14 cellular contexts compared by ENCODE assay signal in the genomic region with DNA sequence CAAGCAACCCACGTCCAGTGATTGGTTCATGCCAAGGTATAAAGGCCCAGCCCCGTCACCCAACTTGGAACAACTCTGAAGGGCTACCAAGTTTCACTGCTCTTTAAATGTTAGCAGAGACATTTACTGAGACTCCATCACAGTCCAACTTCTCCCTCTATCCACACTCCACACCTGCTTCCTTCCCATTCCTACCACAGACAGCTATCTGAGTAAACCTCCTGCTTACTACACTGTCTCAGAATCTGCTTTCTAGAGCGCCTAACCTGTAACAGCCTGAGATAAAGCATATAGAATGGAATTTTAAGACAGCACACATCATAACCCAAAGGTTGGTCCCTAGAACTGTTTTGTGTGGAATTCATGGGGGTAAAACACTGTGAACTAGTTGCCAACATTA.
DNase-seq lines count a peak whose midpoint lies in the region; ATAC-seq, FAIRE-seq and TF ChIP-seq lines count a peak whose summit lies in the region.
"Had no signal": no experiment of that assay in that cellular context is flagged by ENCODE, and none has a peak within 500 bp of the region (broad histone marks: within the 10 kb centered on the region; RNA-seq: fewer than 3 reads in every experiment).

No MANE protein-coding gene starts in this region.

- H3K36me3 ChIP-seq in K562 (ENCODE audit: control insufficient read depth, insufficient read depth, low read length) (no peaks in the 10 kb centered on the region), hepatocyte (replicated peaks; ENCODE audit: insufficient read depth, low read depth) (no peaks in the 10 kb centered on the region), psoas muscle (ENCODE audit: insufficient read depth in 1 of 2, low read depth in 1 of 2) (no peaks in the 10 kb centered on the region), aorta (ENCODE audit: control insufficient read depth in 1 of 2, insufficient read depth in 2 of 2, low read length in 1 of 2) (no peaks in the 10 kb centered on the region)

- no peaks in the 10 kb centered on the region for H3K9me2 ChIP-seq in hepatocyte (replicated peaks; ENCODE audit: insufficient read depth)

- intact Hi-C loops in K562 (cut with micrococcal nuclease) (no loop called here), psoas muscle (cut with DNase I) (no loop called here), aorta (cut with DNase I) (loop anchor here in 1 of 2 donors (5.0 kb wide), 1 partner anchor 74 kb away; no protein-coding TSS in a partner anchor)

- no peak overlapping the region for H3K4me3 Mint-ChIP-seq in HFFc6
- H3K4me3 Mint-ChIP-seq: GM23338 had no signal

- H3K4me3 ChIP-seq in K562 (no peak overlapping the region), hepatocyte (no peak overlapping the region), psoas muscle (no peak overlapping the region), aorta (ENCODE audit: low read length in 2 of 2) (no peak overlapping the region)
- H3K4me3 ChIP-seq: GM23338 had no signal

- H3K4me2 ChIP-seq in K562 (ENCODE audit: insufficient read depth, low read length) (no peak overlapping the region), hepatocyte (no peak overlapping the region)
- H3K4me2 ChIP-seq: GM23338 had no signal

- H3K27me3 ChIP-seq in K562 (ENCODE audit: control insufficient read depth in 2 of 2, insufficient read depth in 2 of 2, low read length in 2 of 2) = no peaks in the 10 kb centered on the region
- no peaks in the 10 kb centered on the region for H3K27me3 ChIP-seq in hepatocyte
- H3K27me3 ChIP-seq in psoas muscle (ENCODE audit: insufficient read depth in 3 of 3, low read length in 2 of 3) = no peaks in the 10 kb centered on the region
- H3K27me3 ChIP-seq in aorta (ENCODE audit: control insufficient read depth in 1 of 2, insufficient read depth in 2 of 2, low read length in 1 of 2) = no peaks in the 10 kb centered on the region

- H3K9me1 ChIP-seq in K562 (ENCODE audit: control insufficient read depth, insufficient read depth, low read length) = no peaks in the 10 kb centered on the region

- no peak for TF ChIP-seq EP300 in K562 (IDR thresholded peaks at IDR 0.05; ENCODE audit: low read length)

- BruUV-seq in K562 (replicated peaks; lab: Mats Ljungman, UMichigan) = no TSS peak

- ATAC-seq in K562 (peak; percentile 28), psoas muscle (peak in 2 of 4 donors; percentile 18 to 35), aorta (ENCODE audit: low FRiP score) (no peak), GM18909 (IDR thresholded peaks at IDR 0.05; ENCODE audit: poor library complexity, unreplicated experiment) (no peak)
- ATAC-seq: HCT116, Panc1 had no signal

- H3K36me3 Mint-ChIP-seq in HFFc6 (ENCODE audit: low read depth) = no peaks in the 10 kb centered on the region; the same call in 1 of the 2 replicates

- no peak for DNase-seq in K562 (ENCODE audit: extremely low read depth in 1 of 4, low spot score in 3 of 4)
- no peak for DNase-seq in hepatocyte (ENCODE audit: low spot score)
- no peak for DNase-seq in psoas muscle
- no peak for DNase-seq in aorta
- DNase-seq in NCI-H1694 (lab: John Stamatoyannopoulos, UW) = no peak
- DNase-seq in HFFc6 = no peak
- DNase-seq: AML-193, DMS79 treated with DMSO at 0.1 percent for 48 hours, NCI-H1105, NCI-H2081 treated with DMSO at 0.1 percent for 48 hours had no signal

- H4K20me1 ChIP-seq in K562 (replicated peaks; ENCODE audit: control insufficient read depth, insufficient read depth, low read length) (no peaks in the 10 kb centered on the region), hepatocyte (ENCODE audit: insufficient read depth, poor library complexity, severe bottlenecking) (no peaks in the 10 kb centered on the region)

- 65% methylated on average over 3 of the region's 3 CpGs for WGBS in K562 (ENCODE audit: insufficient coverage, low coverage, missing lambda C conversion rate)
- 98% methylated on average over 3 of the region's 3 CpGs for WGBS in hepatocyte (ENCODE audit: low lambda C conversion rate, missing lambda C conversion rate)
- WGBS in psoas muscle, 3 donors = 54 to 81% (median 61%) methylated on average over 3 of the region's 3 CpGs
- 65 to 66% methylated on average over 3 of the region's 3 CpGs for WGBS in aorta, 2 donors

- no peak for FAIRE-seq in K562 (lab: Jason Lieb, UNC)

- H3K4me1 ChIP-seq in K562 (replicated peaks in 1 of 2; ENCODE audit: control insufficient read depth in 2 of 2, insufficient read depth in 2 of 2, low read length in 2 of 2) (no peaks in the 10 kb centered on the region; a peak in 1 of 5 replicates), hepatocyte (ENCODE audit: insufficient read depth) (peaks cover 27% of the 10 kb centered on the region), psoas muscle (peaks cover 37% of the 10 kb centered on the region), aorta (ENCODE audit: control insufficient read depth in 1 of 2, insufficient read depth in 2 of 2, low read length in 2 of 2) (peaks cover 12 to 27% of the 10 kb centered on the region in 2 donors)

- H3K27ac ChIP-seq in K562 (ENCODE audit: extremely low read depth, low read depth, low read length) = no peak overlapping the region
- peak overlapping the region; percentile 18 for H3K27ac ChIP-seq in hepatocyte
- peak overlapping the region; percentile 26 for H3K27ac ChIP-seq in psoas muscle
- peak overlapping the region; percentile 70 to 82 for H3K27ac ChIP-seq in aorta (ENCODE audit: low read depth in 1 of 2, low read length in 2 of 2)

- H3K27me3 Mint-ChIP-seq in HFFc6 (ENCODE audit: insufficient read depth) = no peaks in the 10 kb centered on the region

- no peak overlapping the region for H3K9ac ChIP-seq in K562 (ENCODE audit: insufficient read depth in 1 of 2, low read depth in 2 of 2, low read length in 2 of 2)

- TF ChIP-seq RAD21 in K562 (CRISPR knock-in tag; conservative IDR thresholded peaks at IDR 0.05 in 1 of 2, IDR thresholded peaks at IDR 0.05 in 1 of 2) = no peak

- H2AFZ ChIP-seq in K562 (ENCODE audit: low read depth, low read length) (no peak overlapping the region), hepatocyte (no peak overlapping the region)
- H2AFZ ChIP-seq: GM23338 had no signal

- no peak for TF ChIP-seq POLR2A in K562 (conservative IDR thresholded peaks at IDR 0.05)

- POLR2A ChIA-PET in K562 (lab: Yijun Ruan, JAX) = interaction anchor here (1.2 to 1.8 kb wide), 2 partner anchors 11 to 14 kb away, joined by 4 to 9 read pairs; no protein-coding TSS in a partner anchor

- no peak for TF ChIP-seq CTCF in K562 (IDR thresholded peaks at IDR 0.05 in 2 of 3, conservative IDR thresholded peaks at IDR 0.05 in 1 of 3; ENCODE audit: insufficient read depth in 2 of 3, low read depth in 1 of 3, low read length in 3 of 3)
- TF ChIP-seq CTCF in hepatocyte (IDR thresholded peaks at IDR 0.05; ENCODE audit: poor library complexity) = no peak
- no peak for TF ChIP-seq CTCF in psoas muscle (IDR thresholded peaks at IDR 0.05)
- TF ChIP-seq CTCF in HFFc6 (IDR thresholded peaks at IDR 0.05) = no peak

- no peaks in the 10 kb centered on the region; the same call in 1 of the 2 replicates for H3K9me3 Mint-ChIP-seq in HFFc6
- H3K9me3 Mint-ChIP-seq: GM23338 had no signal

- CTCF ChIA-PET in K562 (lab: Yijun Ruan, JAX; ENCODE audit: low intra/inter-chr PET ratio) = no interaction called here

- in situ Hi-C loops in K562 (cut with MboI) = no loop called here

- H3K27ac Mint-ChIP-seq in HFFc6 = no peak overlapping the region
- H3K27ac Mint-ChIP-seq: GM23338 had no signal

- no peaks in the 10 kb centered on the region for H3K4me1 Mint-ChIP-seq in HFFc6 (ENCODE audit: low read depth)

- H3K79me2 ChIP-seq in K562 (ENCODE audit: control insufficient read depth, insufficient read depth, low read length) (no peaks in the 10 kb centered on the region; the same call in 2 of the 3 replicates), hepatocyte (peaks cover 73% of the 10 kb centered on the region)

- no peaks in the 10 kb centered on the region for H3K9me3 ChIP-seq in K562 (replicated peaks; ENCODE audit: control insufficient read depth, insufficient read depth, low read depth, low read length)
- no peaks in the 10 kb centered on the region for H3K9me3 ChIP-seq in hepatocyte (ENCODE audit: low read depth)
- no peaks in the 10 kb centered on the region for H3K9me3 ChIP-seq in psoas muscle
- no peaks in the 10 kb centered on the region for H3K9me3 ChIP-seq in aorta (ENCODE audit: control insufficient read depth, low read length)

TF ChIP-seq in K562, 482 proteins besides CTCF, POLR2A, EP300 and RAD21:
- TF ChIP-seq TRIM28 (IDR thresholded peaks at IDR 0.05) (no peak), CBFA2T3 (IDR thresholded peaks at IDR 0.05) (0 out of 2 replicates have a peak, but pooled peaks have one; percentile 13), L3MBTL2 (IDR thresholded peaks at IDR 0.05) (no peak)
- TF ChIP-seq, protein P1, sequence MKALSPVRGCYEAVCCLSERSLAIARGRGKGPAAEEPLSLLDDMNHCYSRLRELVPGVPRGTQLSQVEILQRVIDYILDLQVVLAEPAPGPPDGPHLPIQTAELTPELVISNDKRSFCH (CRISPR knock-in tag; IDR thresholded peaks at IDR 0.05) = no peak
- TF ChIP-seq, protein P1 (tag; IDR thresholded peaks at IDR 0.05) = no peak
- TF ChIP-seq, protein P2, sequence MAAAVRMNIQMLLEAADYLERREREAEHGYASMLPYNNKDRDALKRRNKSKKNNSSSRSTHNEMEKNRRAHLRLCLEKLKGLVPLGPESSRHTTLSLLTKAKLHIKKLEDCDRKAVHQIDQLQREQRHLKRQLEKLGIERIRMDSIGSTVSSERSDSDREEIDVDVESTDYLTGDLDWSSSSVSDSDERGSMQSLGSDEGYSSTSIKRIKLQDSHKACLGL (CRISPR knock-in tag; IDR thresholded peaks at IDR 0.05; ENCODE audit: borderline replicate concordance, poor library complexity, severe bottlenecking) = no peak
